ENCODE assay signal across 8 cellular contexts in the genomic region with DNA sequence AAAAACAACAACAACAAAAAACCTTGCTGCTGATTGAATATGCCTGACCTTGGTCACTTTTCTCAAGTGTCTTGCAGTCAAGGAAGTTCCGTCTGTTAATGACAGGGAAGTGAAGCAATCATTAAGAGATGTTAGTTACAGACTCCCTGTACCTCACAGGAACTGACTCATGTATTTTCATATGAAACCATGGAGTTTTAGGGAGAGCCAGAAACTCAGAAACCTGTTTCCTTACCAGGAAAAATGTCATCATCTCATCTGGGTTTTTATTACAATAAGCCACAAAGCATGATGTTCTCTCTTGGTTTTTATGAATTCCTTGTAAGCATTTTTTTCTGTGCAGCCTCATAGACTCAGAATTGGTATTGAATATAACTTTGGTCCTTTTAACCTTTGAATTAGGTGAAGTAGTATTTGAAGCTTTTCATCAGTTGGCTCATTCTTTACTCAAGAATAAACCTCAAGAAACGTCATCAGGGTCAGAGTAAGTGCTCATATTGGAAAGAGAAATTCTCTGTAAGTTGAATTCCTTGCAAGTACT. TPM values are rescaled to one million over a fixed set of nuclear protein-coding genes. Genes with fewer than 3 reads are reported as not detected.
A peak's percentile ranks its signal among the peaks of the same experiment; 100 is the strongest.
DNase-seq lines count a peak whose midpoint lies in the region; TF ChIP-seq lines count a peak whose summit lies in the region.

No MANE protein-coding gene starts in this region.

- CTCF ChIA-PET in HEK293T (lab: Yijun Ruan, JAX), result no interaction called here

- H3K27ac ChIP-seq in Peyer's patch, result peak overlapping the region in 3 of 4 donors; percentile 1 to 58 (median 5)

- peaks cover 20% of the 10 kb centered on the region for H3K4me1 Mint-ChIP-seq in endothelial cell (ENCODE audit: unreplicated experiment)

- H3K9me3 ChIP-seq in Peyer's patch, result no peaks in the 10 kb centered on the region

- peaks cover 5% of the 10 kb centered on the region for H3K36me3 Mint-ChIP-seq in endothelial cell (ENCODE audit: low read depth, unreplicated experiment)

- no peak overlapping the region for H3K4me3 Mint-ChIP-seq in endothelial cell (ENCODE audit: unreplicated experiment)

- no peaks in the 10 kb centered on the region for H3K36me3 ChIP-seq in Peyer's patch

- no peak overlapping the region for H3K4me3 ChIP-seq in Peyer's patch

- TF ChIP-seq CTCF in Peyer's patch (IDR thresholded peaks at IDR 0.05) (no peak), endothelial cell (IDR thresholded peaks at IDR 0.05; ENCODE audit: unreplicated experiment) (no peak)

- POLR2A ChIA-PET in HEK293T (lab: Yijun Ruan, JAX), result interaction anchor here (1.4 kb wide), 1 partner anchor 10 kb away, joined by 6 read pairs; the partner anchor contains the start of genes DCUN1D3 and LYRM1

- H3K9me3 Mint-ChIP-seq in endothelial cell (ENCODE audit: unreplicated experiment), result no peaks in the 10 kb centered on the region

- H3K4me1 ChIP-seq in Peyer's patch, result peaks cover 0 to 8% (median 0%) of the 10 kb centered on the region in 4 donors

- DNase-seq in Caki2 (ENCODE audit: low read depth), result peak; percentile 61
- no peak for DNase-seq in Peyer's patch
- DNase-seq in endothelial cell (ENCODE audit: low spot score), result no peak
- peak; percentile 73 for DNase-seq in non-pigmented ciliary epithelial cell (ENCODE audit: low read depth)
- DNase-seq in HEK293T (ENCODE audit: extremely low spot score), result no peak
- DNase-seq in NCI-H1092 (lab: John Stamatoyannopoulos, UW), result no peak
- DNase-seq in activated CD8-positive, alpha-beta memory T cell treated with anti-CD3 and anti-CD28 coated beads, Interleukin-2, amount 50 U/mL, for 4 hours, result no peak
- DNase-seq in putamen (ENCODE audit: low spot score), result no peak

- H3K27me3 Mint-ChIP-seq in endothelial cell (ENCODE audit: unreplicated experiment), result peaks cover 2% of the 10 kb centered on the region

- H3K27me3 ChIP-seq in Peyer's patch, result no peaks in the 10 kb centered on the region

- TF ChIP-seq POLR2A in Peyer's patch (IDR thresholded peaks at IDR 0.05), result no peak

- in situ Hi-C loops in Caki2 (cut with HindIII; ENCODE audit: low pct_unique_long_range_greater_than_20kb, low sequenced_read_pairs), result no loop called here

- peak overlapping the region; percentile 64 for H3K27ac Mint-ChIP-seq in endothelial cell (ENCODE audit: unreplicated experiment)

TF ChIP-seq in HEK293T, 16 proteins besides CTCF, POLR2A, EP300 and RAD21:
- no peak for TF ChIP-seq LEF1 (IDR thresholded peaks at IDR 0.05; ENCODE audit: borderline replicate concordance)
- no peak for TF ChIP-seq ELF4 (IDR thresholded peaks at IDR 0.05)
- TF ChIP-seq BHLHE40 (IDR thresholded peaks at IDR 0.05; ENCODE audit: borderline replicate concordance), result no peak
- no peak for TF ChIP-seq SP1 (IDR thresholded peaks at IDR 0.05)
- TF ChIP-seq CTBP1 (IDR thresholded peaks at IDR 0.05; ENCODE audit: borderline replicate concordance), result no peak
- TF ChIP-seq FOXK2 (IDR thresholded peaks at IDR 0.05), result no peak
- TF ChIP-seq ARNT (IDR thresholded peaks at IDR 0.05), result no peak
- no peak for TF ChIP-seq NFRKB (IDR thresholded peaks at IDR 0.05)
- no peak for TF ChIP-seq TARDBP (IDR thresholded peaks at IDR 0.05)
- TF ChIP-seq ZNF384 (IDR thresholded peaks at IDR 0.05), result no peak
- no peak for TF ChIP-seq HDGF (IDR thresholded peaks at IDR 0.05; ENCODE audit: borderline replicate concordance)
- TF ChIP-seq, protein P1, sequence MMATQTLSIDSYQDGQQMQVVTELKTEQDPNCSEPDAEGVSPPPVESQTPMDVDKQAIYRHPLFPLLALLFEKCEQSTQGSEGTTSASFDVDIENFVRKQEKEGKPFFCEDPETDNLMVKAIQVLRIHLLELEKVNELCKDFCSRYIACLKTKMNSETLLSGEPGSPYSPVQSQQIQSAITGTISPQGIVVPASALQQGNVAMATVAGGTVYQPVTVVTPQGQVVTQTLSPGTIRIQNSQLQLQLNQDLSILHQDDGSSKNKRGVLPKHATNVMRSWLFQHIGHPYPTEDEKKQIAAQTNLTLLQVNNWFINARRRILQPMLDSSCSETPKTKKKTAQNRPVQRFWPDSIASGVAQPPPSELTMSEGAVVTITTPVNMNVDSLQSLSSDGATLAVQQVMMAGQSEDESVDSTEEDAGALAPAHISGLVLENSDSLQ (IDR thresholded peaks at IDR 0.05), result no peak
- no peak for TF ChIP-seq SUZ12 (IDR thresholded peaks at IDR 0.05)
- TF ChIP-seq L3MBTL2 (conservative IDR thresholded peaks at IDR 0.05), result no peak
- TF ChIP-seq FOXM1 (IDR thresholded peaks at IDR 0.05; ENCODE audit: borderline replicate concordance), result no peak
- TF ChIP-seq FOXA1 (IDR thresholded peaks at IDR 0.05), result no peak

RNA-seq across cellular contexts. Expression of gene LYRM1, which starts 10.3 kb away (rescaled TPM):
- total RNA-seq in Caki2 (2014; rRNA removed; shearing (Covaris generic); ENCODE audit: low replicate concordance), result 35.6 and 52.1 TPM in 2 replicates
- total RNA-seq in Peyer's patch (10 to 100 TPM in 2 of 4 donors, 1 to 10 TPM in 2; 8.8 to 53.6 (median 13.2) TPM), endothelial cell (ENCODE audit: unreplicated experiment) (14.0 TPM)

RNA-seq across cellular contexts. Expression of gene DCUN1D3, which starts 10.7 kb away (rescaled TPM):
- 5.1 and 9.8 TPM in 2 replicates for total RNA-seq in Caki2 (2014; rRNA removed; shearing (Covaris generic); ENCODE audit: low replicate concordance)
- total RNA-seq in Peyer's patch (10 to 100 TPM in 1 of 4 donors, 1 to 10 TPM in 3; 6.5 to 12.2 (median 9.5) TPM), endothelial cell (ENCODE audit: unreplicated experiment) (17.2 TPM)

Comparison
In these comparisons a context has a peak if more than half of its experiments do, and no peak if none do; other contexts are left out.
1. DNase-seq: peak in Caki2 (single experiment) and non-pigmented ciliary epithelial cell (single experiment); none in Peyer's patch (0 of 3), endothelial cell (single experiment), HEK293T (single experiment), NCI-H1092 (single experiment), activated CD8-positive, alpha-beta memory T cell treated with anti-CD3 and anti-CD28 coated beads, Interleukin-2, amount 50 U/mL, for 4 hours (single experiment) and putamen (single experiment).